19 cellular contexts compared by ENCODE assay signal in the genomic region with DNA sequence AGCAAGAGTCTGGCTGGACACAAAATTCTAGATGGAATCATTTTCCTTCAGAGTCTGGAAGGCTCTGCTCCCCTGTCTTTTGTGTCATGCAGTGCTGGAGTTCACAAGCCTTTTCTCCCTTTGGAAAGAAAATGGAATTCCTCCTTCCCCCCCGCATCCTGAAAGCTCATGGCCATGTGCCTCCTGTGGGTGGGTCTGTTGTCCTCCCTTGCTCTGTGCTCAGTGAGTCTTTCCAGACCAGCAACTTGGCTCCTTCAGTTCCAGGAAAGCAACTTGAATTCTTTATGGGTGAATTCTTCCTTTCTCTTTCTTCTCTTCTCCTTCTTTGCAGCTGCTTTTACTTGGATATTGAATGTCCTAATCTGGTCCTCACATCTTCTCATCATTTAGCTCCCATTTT.
"Had no signal": no experiment of that assay in that cellular context is flagged by ENCODE, and none has a peak within 500 bp of the region (broad histone marks: within the 10 kb centered on the region; RNA-seq: fewer than 3 reads in every experiment).

No MANE protein-coding gene starts in this region.

- ATAC-seq: activated naive CD4-positive, alpha-beta T cell treated with anti-CD3 and anti-CD28 coated beads, Interleukin-2, amount 50 U/mL, for 72 hours; effector memory CD8-positive, alpha-beta T cell; gastroesophageal sphincter; heart left ventricle; left lung; natural killer cell; pancreas; psoas muscle; right cardiac atrium had no signal

- H3K4me1 ChIP-seq: breast epithelium, gastroesophageal sphincter, heart left ventricle, left lung, pancreas, psoas muscle, thyroid gland had no signal

- DNase-seq: activated CD4-positive, alpha-beta T cell treated with anti-CD3 and anti-CD28 coated beads for 1 hour; activated T-cell treated with anti-CD3 and anti-CD28 coated beads, Interleukin-2, amount 50 U/mL, for 1 hour; effector memory CD8-positive, alpha-beta T cell; heart left ventricle; kidney; left lung; natural killer cell; pancreas; psoas muscle; right cardiac atrium; stimulated activated CD4-positive, alpha-beta T cell treated with anti-CD3 and anti-CD28 coated beads, Interleukin-12 subunit alpha, Interleukin-12 subunit beta, amount 100 ng/mL, for 4 hours; substantia nigra; T-helper 1 cell; thyroid gland; WERI-Rb-1 had no signal

- H3K27ac ChIP-seq: breast epithelium, gastroesophageal sphincter, heart left ventricle, left lung, pancreas, psoas muscle, thyroid gland, WERI-Rb-1 had no signal

- H3K27me3 ChIP-seq: pancreas, thyroid gland had no signal

- H3K36me3 ChIP-seq: breast epithelium, gastroesophageal sphincter, heart left ventricle, left lung, pancreas, thyroid gland, WERI-Rb-1 had no signal

- H3K4me3 ChIP-seq: breast epithelium, gastroesophageal sphincter, heart left ventricle, left lung, lung, pancreas, psoas muscle, thyroid gland had no signal

- H3K9me3 ChIP-seq: pancreas, psoas muscle, thyroid gland had no signal
